15 cellular contexts compared by ENCODE assay signal in the genomic region with DNA sequence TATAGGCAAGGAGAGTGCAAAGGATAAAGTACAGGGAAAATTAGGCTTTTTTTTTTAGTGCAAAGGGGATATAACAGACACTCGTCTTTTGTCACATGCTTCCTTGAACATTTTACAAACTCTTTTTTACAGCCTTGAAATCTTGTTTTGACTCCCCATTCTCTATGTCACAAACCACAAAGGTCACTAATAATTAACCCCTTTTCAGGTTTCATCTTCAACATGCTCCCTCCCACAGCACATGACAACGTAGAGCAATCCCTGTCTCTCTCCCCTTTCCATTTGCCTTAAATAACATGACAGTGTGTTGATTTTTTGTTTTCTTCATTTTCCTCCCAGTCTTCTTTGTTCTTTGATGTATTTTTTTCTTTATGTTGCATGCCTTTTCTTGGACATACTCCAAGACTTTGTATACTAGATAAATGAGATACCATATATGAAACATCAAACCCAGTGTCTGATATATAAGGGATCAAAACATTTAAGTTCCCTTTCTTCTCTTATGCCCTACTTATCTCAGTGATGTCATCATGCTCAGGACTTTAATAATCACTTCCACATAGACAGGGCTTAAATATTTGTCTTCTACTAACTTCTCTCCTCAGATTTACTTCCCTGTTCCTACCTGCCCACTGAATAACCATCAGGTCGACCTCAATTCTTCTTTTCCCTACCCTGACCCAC.
DNase-seq lines count a peak whose midpoint lies in the region; ATAC-seq and TF ChIP-seq lines count a peak whose summit lies in the region.
"Had no signal": no experiment of that assay in that cellular context is flagged by ENCODE, and none has a peak within 500 bp of the region (broad histone marks: within the 10 kb centered on the region; RNA-seq: fewer than 3 reads in every experiment).

No MANE protein-coding gene starts in this region.

- no peaks in the 10 kb centered on the region for H3K4me1 ChIP-seq in lower lobe of right lung
- H3K4me1 ChIP-seq: BLaER1 had no signal

- H3K36me3 ChIP-seq in lower lobe of right lung = no peaks in the 10 kb centered on the region
- H3K36me3 ChIP-seq: BLaER1 had no signal

- H3K36me3 Mint-ChIP-seq in activated CD8-positive, alpha-beta memory T cell treated with anti-CD3 and anti-CD28 coated beads, Interleukin-2, amount 10 ng/mL, durations not matched to agents 7 days and 5 days = no peaks in the 10 kb centered on the region
- H3K36me3 Mint-ChIP-seq: brain had no signal

- H3K4me3 Mint-ChIP-seq in activated CD8-positive, alpha-beta memory T cell treated with anti-CD3 and anti-CD28 coated beads, Interleukin-2, amount 10 ng/mL, durations not matched to agents 7 days and 5 days = no peak overlapping the region
- H3K4me3 Mint-ChIP-seq: activated T-helper 1 cell treated with anti-CD3 and anti-CD28 coated beads, Interleukin-12 subunit alpha, Interleukin-12 subunit beta, Interleukin-2, Interleukin-4 antibody, amounts not matched to agents 30 ng/mL and 10 ng/mL and 1 ng/mL, durations not matched to agents 14 hours and 24 hours and 36 hours; brain had no signal

- no peak for TF ChIP-seq CTCF in omental fat pad (IDR thresholded peaks at IDR 0.05)
- TF ChIP-seq CTCF in lower lobe of right lung (IDR thresholded peaks at IDR 0.05) = no peak

- no peaks in the 10 kb centered on the region for H3K4me1 Mint-ChIP-seq in activated CD8-positive, alpha-beta memory T cell treated with anti-CD3 and anti-CD28 coated beads, Interleukin-2, amount 10 ng/mL, durations not matched to agents 7 days and 5 days

- H3K27me3 Mint-ChIP-seq in activated CD8-positive, alpha-beta memory T cell treated with anti-CD3 and anti-CD28 coated beads, Interleukin-2, amount 10 ng/mL, durations not matched to agents 7 days and 5 days = no peaks in the 10 kb centered on the region
- H3K27me3 Mint-ChIP-seq: brain had no signal

- H3K9me3 Mint-ChIP-seq in activated CD8-positive, alpha-beta memory T cell treated with anti-CD3 and anti-CD28 coated beads, Interleukin-2, amount 10 ng/mL, durations not matched to agents 7 days and 5 days (ENCODE audit: low read depth) = no peaks in the 10 kb centered on the region
- H3K9me3 Mint-ChIP-seq: activated T-helper 1 cell treated with anti-CD3 and anti-CD28 coated beads, Interleukin-12 subunit alpha, Interleukin-12 subunit beta, Interleukin-2, Interleukin-4 antibody, amounts not matched to agents 30 ng/mL and 10 ng/mL and 1 ng/mL, durations not matched to agents 14 hours and 24 hours and 36 hours had no signal

- no peak overlapping the region for H3K4me3 ChIP-seq in lower lobe of right lung
- H3K4me3 ChIP-seq: BLaER1, SK-N-MC had no signal

- H3K27ac ChIP-seq in lower lobe of right lung = no peak overlapping the region
- H3K27ac ChIP-seq: BLaER1, SK-N-MC had no signal

- DNase-seq in omental fat pad (ENCODE audit: low spot score) (no peak), lower lobe of right lung (no peak), nucleus accumbens (lab: John Stamatoyannopoulos, UW) (no peak)
- no peak for DNase-seq in activated CD8-positive, alpha-beta memory T cell treated with anti-CD3 and anti-CD28 coated beads, Interleukin-2, amount 10 ng/mL, durations not matched to agents 7 days and 5 days
- DNase-seq: activated CD4-positive, alpha-beta T cell treated with anti-CD3 and anti-CD28 coated beads for 1 hour; KBM-7; NCI-H146 had no signal

- ATAC-seq in GM18873 (IDR thresholded peaks at IDR 0.05; ENCODE audit: low FRiP score, unreplicated experiment) (peak; percentile 99), GM21529 (IDR thresholded peaks at IDR 0.05; ENCODE audit: unreplicated experiment) (peak; percentile 96), HG03039 (IDR thresholded peaks at IDR 0.05; ENCODE audit: unreplicated experiment) (peak; percentile 88), HG03575 (IDR thresholded peaks at IDR 0.05; ENCODE audit: extremely low read depth, insufficient number of reproducible peaks, low FRiP score, unreplicated experiment) (peak; percentile 93), omental fat pad (ENCODE audit: low FRiP score) (no peak), lower lobe of right lung (no peak)
- ATAC-seq in activated CD8-positive, alpha-beta memory T cell treated with anti-CD3 and anti-CD28 coated beads, Interleukin-2, amount 10 ng/mL, durations not matched to agents 7 days and 5 days = no peak

- intact Hi-C loops in lower lobe of right lung (cut with DNase I) = no loop called here

- CTCF ChIA-PET in activated CD8-positive, alpha-beta memory T cell treated with anti-CD3 and anti-CD28 coated beads, Interleukin-2, amount 10 ng/mL, durations not matched to agents 7 days and 5 days (lab: Charles Lee) = no interaction called here

- no peaks in the 10 kb centered on the region for H3K9me3 ChIP-seq in lower lobe of right lung
- H3K9me3 ChIP-seq: BLaER1 had no signal

- no peak overlapping the region for H3K27ac Mint-ChIP-seq in activated CD8-positive, alpha-beta memory T cell treated with anti-CD3 and anti-CD28 coated beads, Interleukin-2, amount 10 ng/mL, durations not matched to agents 7 days and 5 days
- H3K27ac Mint-ChIP-seq: activated T-helper 1 cell treated with anti-CD3 and anti-CD28 coated beads, Interleukin-12 subunit alpha, Interleukin-12 subunit beta, Interleukin-2, Interleukin-4 antibody, amounts not matched to agents 30 ng/mL and 10 ng/mL and 1 ng/mL, durations not matched to agents 14 hours and 24 hours and 36 hours had no signal

- H3K27me3 ChIP-seq in lower lobe of right lung (ENCODE audit: low read depth) = no peaks in the 10 kb centered on the region
- H3K27me3 ChIP-seq: BLaER1 had no signal

Comparison
In these comparisons a context has a peak if more than half of its experiments do, and no peak if none do; other contexts are left out.
1. ATAC-seq: peak in GM18873 (single experiment), GM21529 (single experiment), HG03039 (single experiment) and HG03575 (single experiment); none in omental fat pad (single experiment), lower lobe of right lung (0 of 2) and activated CD8-positive, alpha-beta memory T cell treated with anti-CD3 and anti-CD28 coated beads, Interleukin-2, amount 10 ng/mL, durations not matched to agents 7 days and 5 days (single experiment).